ENCODE assay signal across 1 cellular context in the genomic region with DNA sequence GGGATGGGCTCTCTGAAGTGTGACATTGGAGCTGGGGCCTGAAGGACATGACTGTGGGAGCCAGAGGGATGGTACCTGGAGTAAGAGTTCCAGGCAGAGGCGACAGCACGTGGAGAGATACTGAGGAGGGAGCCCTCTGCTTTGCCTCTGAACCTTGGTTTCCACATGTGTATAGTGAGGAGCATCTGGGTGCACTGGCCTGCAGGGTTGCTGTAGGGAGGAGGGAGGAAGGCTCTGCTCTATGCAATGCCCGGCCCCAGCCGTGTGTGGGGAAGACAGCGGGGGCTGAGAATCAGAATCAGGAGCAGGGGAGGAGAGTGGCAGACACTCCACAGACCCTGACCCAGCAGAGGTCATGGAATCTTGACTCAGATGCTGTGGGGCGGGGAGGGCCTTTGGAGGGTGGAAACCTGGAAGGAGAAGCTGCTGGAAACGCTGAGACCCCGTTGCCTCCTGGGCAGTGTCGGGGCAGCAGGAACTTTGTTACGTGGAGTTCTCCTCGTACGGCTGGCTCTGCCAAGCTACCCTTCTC.
TF ChIP-seq lines count a peak whose summit lies in the region.

No MANE protein-coding gene starts in this region.

TF ChIP-seq in WTC11, 78 proteins besides CTCF, POLR2A, EP300 and RAD21 (continued from another document):
- TF ChIP-seq HMGXB4 (CRISPR knock-in tag; IDR thresholded peaks at IDR 0.05), result no peak
- TF ChIP-seq MYBL2 (CRISPR knock-in tag; IDR thresholded peaks at IDR 0.05), result no peak
- TF ChIP-seq TEAD1 (CRISPR knock-in tag; IDR thresholded peaks at IDR 0.05), result no peak
- TF ChIP-seq, protein P1, sequence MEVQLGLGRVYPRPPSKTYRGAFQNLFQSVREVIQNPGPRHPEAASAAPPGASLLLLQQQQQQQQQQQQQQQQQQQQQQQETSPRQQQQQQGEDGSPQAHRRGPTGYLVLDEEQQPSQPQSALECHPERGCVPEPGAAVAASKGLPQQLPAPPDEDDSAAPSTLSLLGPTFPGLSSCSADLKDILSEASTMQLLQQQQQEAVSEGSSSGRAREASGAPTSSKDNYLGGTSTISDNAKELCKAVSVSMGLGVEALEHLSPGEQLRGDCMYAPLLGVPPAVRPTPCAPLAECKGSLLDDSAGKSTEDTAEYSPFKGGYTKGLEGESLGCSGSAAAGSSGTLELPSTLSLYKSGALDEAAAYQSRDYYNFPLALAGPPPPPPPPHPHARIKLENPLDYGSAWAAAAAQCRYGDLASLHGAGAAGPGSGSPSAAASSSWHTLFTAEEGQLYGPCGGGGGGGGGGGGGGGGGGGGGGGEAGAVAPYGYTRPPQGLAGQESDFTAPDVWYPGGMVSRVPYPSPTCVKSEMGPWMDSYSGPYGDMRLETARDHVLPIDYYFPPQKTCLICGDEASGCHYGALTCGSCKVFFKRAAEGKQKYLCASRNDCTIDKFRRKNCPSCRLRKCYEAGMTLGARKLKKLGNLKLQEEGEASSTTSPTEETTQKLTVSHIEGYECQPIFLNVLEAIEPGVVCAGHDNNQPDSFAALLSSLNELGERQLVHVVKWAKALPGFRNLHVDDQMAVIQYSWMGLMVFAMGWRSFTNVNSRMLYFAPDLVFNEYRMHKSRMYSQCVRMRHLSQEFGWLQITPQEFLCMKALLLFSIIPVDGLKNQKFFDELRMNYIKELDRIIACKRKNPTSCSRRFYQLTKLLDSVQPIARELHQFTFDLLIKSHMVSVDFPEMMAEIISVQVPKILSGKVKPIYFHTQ (CRISPR knock-in tag; IDR thresholded peaks at IDR 0.05), result no peak
- TF ChIP-seq E2F5 (CRISPR knock-in tag; IDR thresholded peaks at IDR 0.05), result no peak
- TF ChIP-seq, protein P2, sequence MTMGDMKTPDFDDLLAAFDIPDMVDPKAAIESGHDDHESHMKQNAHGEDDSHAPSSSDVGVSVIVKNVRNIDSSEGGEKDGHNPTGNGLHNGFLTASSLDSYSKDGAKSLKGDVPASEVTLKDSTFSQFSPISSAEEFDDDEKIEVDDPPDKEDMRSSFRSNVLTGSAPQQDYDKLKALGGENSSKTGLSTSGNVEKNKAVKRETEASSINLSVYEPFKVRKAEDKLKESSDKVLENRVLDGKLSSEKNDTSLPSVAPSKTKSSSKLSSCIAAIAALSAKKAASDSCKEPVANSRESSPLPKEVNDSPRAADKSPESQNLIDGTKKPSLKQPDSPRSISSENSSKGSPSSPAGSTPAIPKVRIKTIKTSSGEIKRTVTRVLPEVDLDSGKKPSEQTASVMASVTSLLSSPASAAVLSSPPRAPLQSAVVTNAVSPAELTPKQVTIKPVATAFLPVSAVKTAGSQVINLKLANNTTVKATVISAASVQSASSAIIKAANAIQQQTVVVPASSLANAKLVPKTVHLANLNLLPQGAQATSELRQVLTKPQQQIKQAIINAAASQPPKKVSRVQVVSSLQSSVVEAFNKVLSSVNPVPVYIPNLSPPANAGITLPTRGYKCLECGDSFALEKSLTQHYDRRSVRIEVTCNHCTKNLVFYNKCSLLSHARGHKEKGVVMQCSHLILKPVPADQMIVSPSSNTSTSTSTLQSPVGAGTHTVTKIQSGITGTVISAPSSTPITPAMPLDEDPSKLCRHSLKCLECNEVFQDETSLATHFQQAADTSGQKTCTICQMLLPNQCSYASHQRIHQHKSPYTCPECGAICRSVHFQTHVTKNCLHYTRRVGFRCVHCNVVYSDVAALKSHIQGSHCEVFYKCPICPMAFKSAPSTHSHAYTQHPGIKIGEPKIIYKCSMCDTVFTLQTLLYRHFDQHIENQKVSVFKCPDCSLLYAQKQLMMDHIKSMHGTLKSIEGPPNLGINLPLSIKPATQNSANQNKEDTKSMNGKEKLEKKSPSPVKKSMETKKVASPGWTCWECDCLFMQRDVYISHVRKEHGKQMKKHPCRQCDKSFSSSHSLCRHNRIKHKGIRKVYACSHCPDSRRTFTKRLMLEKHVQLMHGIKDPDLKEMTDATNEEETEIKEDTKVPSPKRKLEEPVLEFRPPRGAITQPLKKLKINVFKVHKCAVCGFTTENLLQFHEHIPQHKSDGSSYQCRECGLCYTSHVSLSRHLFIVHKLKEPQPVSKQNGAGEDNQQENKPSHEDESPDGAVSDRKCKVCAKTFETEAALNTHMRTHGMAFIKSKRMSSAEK (CRISPR knock-in tag; IDR thresholded peaks at IDR 0.05; ENCODE audit: borderline replicate concordance), result no peak
- TF ChIP-seq CREB1 (CRISPR knock-in tag; IDR thresholded peaks at IDR 0.05), result no peak
- no peak for TF ChIP-seq PRDM15 (CRISPR knock-in tag; IDR thresholded peaks at IDR 0.05)
- TF ChIP-seq RELA (CRISPR knock-in tag; IDR thresholded peaks at IDR 0.05; ENCODE audit: borderline replicate concordance), result no peak
- TF ChIP-seq ATF1 (CRISPR knock-in tag; IDR thresholded peaks at IDR 0.05), result no peak
- no peak for TF ChIP-seq EMX1 (CRISPR knock-in tag; IDR thresholded peaks at IDR 0.05)
- TF ChIP-seq, protein P3, sequence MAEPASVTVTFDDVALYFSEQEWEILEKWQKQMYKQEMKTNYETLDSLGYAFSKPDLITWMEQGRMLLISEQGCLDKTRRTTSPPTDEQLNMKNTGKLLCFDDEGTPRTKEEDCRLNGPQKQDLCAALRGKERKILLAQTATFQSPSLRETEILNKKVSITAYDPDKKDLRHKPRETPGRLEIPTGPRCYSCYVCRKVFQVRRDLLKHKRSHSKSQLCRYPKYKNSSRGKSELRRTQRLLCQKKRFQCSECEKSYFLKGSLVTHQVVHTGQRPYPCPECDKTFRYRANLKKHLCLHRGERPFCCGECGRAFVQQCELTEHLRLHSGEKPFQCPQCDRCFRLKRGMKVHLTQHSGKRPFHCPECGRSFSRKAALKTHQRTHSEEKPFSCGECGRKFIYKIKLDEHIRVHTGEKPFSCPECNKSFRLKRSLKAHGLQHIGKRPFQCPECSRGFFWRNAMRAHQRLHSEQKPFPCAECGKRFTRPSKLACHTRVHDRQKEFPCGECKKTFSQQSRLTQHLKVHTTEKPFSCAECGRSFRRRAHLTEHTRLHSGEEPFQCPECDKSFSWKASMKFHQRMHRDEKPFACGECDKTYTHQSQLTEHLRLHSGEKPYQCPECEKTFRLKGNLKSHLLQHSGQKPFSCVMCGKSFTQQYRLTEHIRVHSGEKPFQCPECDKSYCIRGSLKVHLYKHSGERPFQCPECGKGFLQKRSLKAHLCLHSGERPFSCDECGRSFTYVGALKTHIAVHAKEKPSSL (CRISPR knock-in tag; conservative IDR thresholded peaks at IDR 0.05), result no peak
- TF ChIP-seq ESRRA (CRISPR knock-in tag; IDR thresholded peaks at IDR 0.05; ENCODE audit: borderline replicate concordance), result no peak
- no peak for TF ChIP-seq GRHL2 (CRISPR knock-in tag; IDR thresholded peaks at IDR 0.05; ENCODE audit: insufficient replicate concordance, severe bottlenecking)
- no peak for TF ChIP-seq E2F4 (CRISPR knock-in tag; IDR thresholded peaks at IDR 0.05; ENCODE audit: borderline replicate concordance, low read depth)
- no peak for TF ChIP-seq JAZF1 (CRISPR knock-in tag; IDR thresholded peaks at IDR 0.05)
- no peak for TF ChIP-seq ZSCAN18 (CRISPR knock-in tag; IDR thresholded peaks at IDR 0.05)
- TF ChIP-seq, protein P4, sequence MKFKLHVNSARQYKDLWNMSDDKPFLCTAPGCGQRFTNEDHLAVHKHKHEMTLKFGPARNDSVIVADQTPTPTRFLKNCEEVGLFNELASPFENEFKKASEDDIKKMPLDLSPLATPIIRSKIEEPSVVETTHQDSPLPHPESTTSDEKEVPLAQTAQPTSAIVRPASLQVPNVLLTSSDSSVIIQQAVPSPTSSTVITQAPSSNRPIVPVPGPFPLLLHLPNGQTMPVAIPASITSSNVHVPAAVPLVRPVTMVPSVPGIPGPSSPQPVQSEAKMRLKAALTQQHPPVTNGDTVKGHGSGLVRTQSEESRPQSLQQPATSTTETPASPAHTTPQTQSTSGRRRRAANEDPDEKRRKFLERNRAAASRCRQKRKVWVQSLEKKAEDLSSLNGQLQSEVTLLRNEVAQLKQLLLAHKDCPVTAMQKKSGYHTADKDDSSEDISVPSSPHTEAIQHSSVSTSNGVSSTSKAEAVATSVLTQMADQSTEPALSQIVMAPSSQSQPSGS (CRISPR knock-in tag; IDR thresholded peaks at IDR 0.05; ENCODE audit: borderline replicate concordance, low read depth), result no peak
